1 cellular context compared by ENCODE assay signal in the genomic region with DNA sequence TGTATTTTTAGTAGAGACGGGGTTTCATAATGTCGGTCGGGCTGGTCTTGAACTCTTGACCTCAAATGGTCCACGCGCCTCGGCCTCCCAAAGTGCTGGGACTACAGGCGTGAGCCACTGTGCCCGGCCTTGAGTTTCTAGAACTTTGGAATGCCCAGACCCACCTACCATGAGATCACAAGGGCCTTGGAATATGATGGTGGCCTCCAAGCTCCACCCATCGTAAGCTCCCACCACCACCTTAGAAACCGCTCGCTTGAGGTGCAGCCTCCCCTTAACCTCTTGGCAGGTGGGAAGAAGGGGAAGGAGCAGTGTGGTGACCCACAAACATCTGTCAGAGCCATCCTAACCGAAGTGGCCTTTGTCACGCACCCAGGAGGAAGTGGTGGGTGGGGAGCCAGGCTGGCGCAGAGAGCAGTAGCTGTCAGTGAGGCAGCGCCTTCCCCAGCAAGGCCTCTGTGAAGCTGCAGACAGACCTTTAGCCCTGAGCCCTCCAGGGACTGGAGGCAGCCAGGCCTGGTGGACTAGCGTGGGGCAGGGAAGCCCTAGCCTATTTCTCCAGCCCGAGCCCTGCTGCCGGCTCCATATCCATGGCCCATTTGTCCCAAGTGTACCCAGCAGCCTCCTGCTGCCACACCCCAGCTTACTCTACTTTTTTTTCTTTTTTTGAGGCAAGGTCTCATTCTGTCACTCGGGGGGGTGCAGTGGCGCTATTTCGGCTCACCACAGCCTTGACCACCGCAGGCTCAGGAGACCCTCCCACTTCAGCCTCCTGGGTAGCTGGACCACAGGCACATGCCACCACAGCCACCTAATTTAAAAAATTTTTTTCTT.
A peak's percentile ranks its signal among the peaks of the same experiment; 100 is the strongest.
TF ChIP-seq lines count a peak whose summit lies in the region.

No MANE protein-coding gene starts in this region.

TF ChIP-seq in GM12878, 131 proteins besides CTCF, POLR2A, EP300 and RAD21 (continued from another document and continues in another):
- peak; percentile 96 for TF ChIP-seq MTA2 (IDR thresholded peaks at IDR 0.05; ENCODE audit: low read depth)
- TF ChIP-seq ZZZ3 (IDR thresholded peaks at IDR 0.05; ENCODE audit: control insufficient read depth, insufficient read length, low read depth): no peak
- TF ChIP-seq WRNIP1 (IDR thresholded peaks at IDR 0.05; ENCODE audit: borderline replicate concordance, low read depth, low read length): no peak
- TF ChIP-seq HDGF (IDR thresholded peaks at IDR 0.05): peak; percentile 87
- TF ChIP-seq, protein P1, sequence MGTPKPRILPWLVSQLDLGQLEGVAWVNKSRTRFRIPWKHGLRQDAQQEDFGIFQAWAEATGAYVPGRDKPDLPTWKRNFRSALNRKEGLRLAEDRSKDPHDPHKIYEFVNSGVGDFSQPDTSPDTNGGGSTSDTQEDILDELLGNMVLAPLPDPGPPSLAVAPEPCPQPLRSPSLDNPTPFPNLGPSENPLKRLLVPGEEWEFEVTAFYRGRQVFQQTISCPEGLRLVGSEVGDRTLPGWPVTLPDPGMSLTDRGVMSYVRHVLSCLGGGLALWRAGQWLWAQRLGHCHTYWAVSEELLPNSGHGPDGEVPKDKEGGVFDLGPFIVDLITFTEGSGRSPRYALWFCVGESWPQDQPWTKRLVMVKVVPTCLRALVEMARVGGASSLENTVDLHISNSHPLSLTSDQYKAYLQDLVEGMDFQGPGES (IDR thresholded peaks at IDR 0.05): no peak
- no peak for TF ChIP-seq BRCA1 (IDR thresholded peaks at IDR 0.05; ENCODE audit: low read depth, low read length)
- TF ChIP-seq, protein P2, sequence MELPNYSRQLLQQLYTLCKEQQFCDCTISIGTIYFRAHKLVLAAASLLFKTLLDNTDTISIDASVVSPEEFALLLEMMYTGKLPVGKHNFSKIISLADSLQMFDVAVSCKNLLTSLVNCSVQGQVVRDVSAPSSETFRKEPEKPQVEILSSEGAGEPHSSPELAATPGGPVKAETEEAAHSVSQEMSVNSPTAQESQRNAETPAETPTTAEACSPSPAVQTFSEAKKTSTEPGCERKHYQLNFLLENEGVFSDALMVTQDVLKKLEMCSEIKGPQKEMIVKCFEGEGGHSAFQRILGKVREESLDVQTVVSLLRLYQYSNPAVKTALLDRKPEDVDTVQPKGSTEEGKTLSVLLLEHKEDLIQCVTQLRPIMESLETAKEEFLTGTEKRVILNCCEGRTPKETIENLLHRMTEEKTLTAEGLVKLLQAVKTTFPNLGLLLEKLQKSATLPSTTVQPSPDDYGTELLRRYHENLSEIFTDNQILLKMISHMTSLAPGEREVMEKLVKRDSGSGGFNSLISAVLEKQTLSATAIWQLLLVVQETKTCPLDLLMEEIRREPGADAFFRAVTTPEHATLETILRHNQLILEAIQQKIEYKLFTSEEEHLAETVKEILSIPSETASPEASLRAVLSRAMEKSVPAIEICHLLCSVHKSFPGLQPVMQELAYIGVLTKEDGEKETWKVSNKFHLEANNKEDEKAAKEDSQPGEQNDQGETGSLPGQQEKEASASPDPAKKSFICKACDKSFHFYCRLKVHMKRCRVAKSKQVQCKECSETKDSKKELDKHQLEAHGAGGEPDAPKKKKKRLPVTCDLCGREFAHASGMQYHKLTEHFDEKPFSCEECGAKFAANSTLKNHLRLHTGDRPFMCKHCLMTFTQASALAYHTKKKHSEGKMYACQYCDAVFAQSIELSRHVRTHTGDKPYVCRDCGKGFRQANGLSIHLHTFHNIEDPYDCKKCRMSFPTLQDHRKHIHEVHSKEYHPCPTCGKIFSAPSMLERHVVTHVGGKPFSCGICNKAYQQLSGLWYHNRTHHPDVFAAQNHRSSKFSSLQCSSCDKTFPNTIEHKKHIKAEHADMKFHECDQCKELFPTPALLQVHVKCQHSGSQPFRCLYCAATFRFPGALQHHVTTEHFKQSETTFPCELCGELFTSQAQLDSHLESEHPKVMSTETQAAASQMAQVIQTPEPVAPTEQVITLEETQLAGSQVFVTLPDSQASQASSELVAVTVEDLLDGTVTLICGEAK (IDR thresholded peaks at IDR 0.05; ENCODE audit: borderline replicate concordance): no peak
- no peak for TF ChIP-seq NFYA (IDR thresholded peaks at IDR 0.05; ENCODE audit: borderline replicate concordance, low read depth, low read length)
- no peak for TF ChIP-seq HDAC2 (IDR thresholded peaks at IDR 0.05)
- TF ChIP-seq NFIC (IDR thresholded peaks at IDR 0.05; ENCODE audit: low read depth, low read length): peak; percentile 97
- no peak for TF ChIP-seq KDM1A (IDR thresholded peaks at IDR 0.05; ENCODE audit: borderline replicate concordance)
- TF ChIP-seq NRF1 (conservative IDR thresholded peaks at IDR 0.05; ENCODE audit: low read depth, low read length): no peak
- TF ChIP-seq, protein P3, sequence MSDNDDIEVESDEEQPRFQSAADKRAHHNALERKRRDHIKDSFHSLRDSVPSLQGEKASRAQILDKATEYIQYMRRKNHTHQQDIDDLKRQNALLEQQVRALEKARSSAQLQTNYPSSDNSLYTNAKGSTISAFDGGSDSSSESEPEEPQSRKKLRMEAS (IDR thresholded peaks at IDR 0.05; ENCODE audit: low read depth, low read length): no peak; the same call in 1 of the 2 replicates
- TF ChIP-seq ASH2L (IDR thresholded peaks at IDR 0.05; ENCODE audit: borderline replicate concordance, low read depth): no peak
- TF ChIP-seq NR2F1 (conservative IDR thresholded peaks at IDR 0.05): peak; percentile 99
- no peak for TF ChIP-seq HDAC6 (IDR thresholded peaks at IDR 0.05; ENCODE audit: unreplicated experiment)
- TF ChIP-seq BMI1 (IDR thresholded peaks at IDR 0.05; ENCODE audit: borderline replicate concordance): peak; percentile 83
- no peak for TF ChIP-seq NR2C2 (IDR thresholded peaks at IDR 0.05; ENCODE audit: borderline replicate concordance, control insufficient read depth, insufficient read length, low read depth)
- TF ChIP-seq POLR2AphosphoS5 (IDR thresholded peaks at IDR 0.05; ENCODE audit: low read length): peak; percentile 92
- TF ChIP-seq SPI1 (IDR thresholded peaks at IDR 0.05; ENCODE audit: borderline replicate concordance, insufficient read depth, low read depth, low read length): peak; percentile 78
- TF ChIP-seq, protein P4, sequence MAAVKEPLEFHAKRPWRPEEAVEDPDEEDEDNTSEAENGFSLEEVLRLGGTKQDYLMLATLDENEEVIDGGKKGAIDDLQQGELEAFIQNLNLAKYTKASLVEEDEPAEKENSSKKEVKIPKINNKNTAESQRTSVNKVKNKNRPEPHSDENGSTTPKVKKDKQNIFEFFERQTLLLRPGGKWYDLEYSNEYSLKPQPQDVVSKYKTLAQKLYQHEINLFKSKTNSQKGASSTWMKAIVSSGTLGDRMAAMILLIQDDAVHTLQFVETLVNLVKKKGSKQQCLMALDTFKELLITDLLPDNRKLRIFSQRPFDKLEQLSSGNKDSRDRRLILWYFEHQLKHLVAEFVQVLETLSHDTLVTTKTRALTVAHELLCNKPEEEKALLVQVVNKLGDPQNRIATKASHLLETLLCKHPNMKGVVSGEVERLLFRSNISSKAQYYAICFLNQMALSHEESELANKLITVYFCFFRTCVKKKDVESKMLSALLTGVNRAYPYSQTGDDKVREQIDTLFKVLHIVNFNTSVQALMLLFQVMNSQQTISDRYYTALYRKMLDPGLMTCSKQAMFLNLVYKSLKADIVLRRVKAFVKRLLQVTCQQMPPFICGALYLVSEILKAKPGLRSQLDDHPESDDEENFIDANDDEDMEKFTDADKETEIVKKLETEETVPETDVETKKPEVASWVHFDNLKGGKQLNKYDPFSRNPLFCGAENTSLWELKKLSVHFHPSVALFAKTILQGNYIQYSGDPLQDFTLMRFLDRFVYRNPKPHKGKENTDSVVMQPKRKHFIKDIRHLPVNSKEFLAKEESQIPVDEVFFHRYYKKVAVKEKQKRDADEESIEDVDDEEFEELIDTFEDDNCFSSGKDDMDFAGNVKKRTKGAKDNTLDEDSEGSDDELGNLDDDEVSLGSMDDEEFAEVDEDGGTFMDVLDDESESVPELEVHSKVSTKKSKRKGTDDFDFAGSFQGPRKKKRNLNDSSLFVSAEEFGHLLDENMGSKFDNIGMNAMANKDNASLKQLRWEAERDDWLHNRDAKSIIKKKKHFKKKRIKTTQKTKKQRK (IDR thresholded peaks at IDR 0.05; ENCODE audit: low read depth, low read length): no peak
- TF ChIP-seq SUZ12 (IDR thresholded peaks at IDR 0.05; ENCODE audit: unreplicated experiment): no peak
- peak; percentile 99 for TF ChIP-seq DPF2 (IDR thresholded peaks at IDR 0.05)
- peak; percentile 99 for TF ChIP-seq EED (IDR thresholded peaks at IDR 0.05; ENCODE audit: low read depth)
- no peak for TF ChIP-seq EZH2 (IDR thresholded peaks at IDR 0.05; ENCODE audit: borderline replicate concordance, control insufficient read depth, low read depth, low read length)
- TF ChIP-seq MYC (IDR thresholded peaks at IDR 0.05; ENCODE audit: insufficient read depth, insufficient read length, insufficient replicate concordance, low read length, severe bottlenecking): peak; percentile 82
- TF ChIP-seq CHD4 (IDR thresholded peaks at IDR 0.05): no peak
- TF ChIP-seq, protein P5, sequence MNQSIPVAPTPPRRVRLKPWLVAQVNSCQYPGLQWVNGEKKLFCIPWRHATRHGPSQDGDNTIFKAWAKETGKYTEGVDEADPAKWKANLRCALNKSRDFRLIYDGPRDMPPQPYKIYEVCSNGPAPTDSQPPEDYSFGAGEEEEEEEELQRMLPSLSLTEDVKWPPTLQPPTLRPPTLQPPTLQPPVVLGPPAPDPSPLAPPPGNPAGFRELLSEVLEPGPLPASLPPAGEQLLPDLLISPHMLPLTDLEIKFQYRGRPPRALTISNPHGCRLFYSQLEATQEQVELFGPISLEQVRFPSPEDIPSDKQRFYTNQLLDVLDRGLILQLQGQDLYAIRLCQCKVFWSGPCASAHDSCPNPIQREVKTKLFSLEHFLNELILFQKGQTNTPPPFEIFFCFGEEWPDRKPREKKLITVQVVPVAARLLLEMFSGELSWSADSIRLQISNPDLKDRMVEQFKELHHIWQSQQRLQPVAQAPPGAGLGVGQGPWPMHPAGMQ (IDR thresholded peaks at IDR 0.05; ENCODE audit: borderline replicate concordance): peak; percentile 82
- TF ChIP-seq, protein P6, sequence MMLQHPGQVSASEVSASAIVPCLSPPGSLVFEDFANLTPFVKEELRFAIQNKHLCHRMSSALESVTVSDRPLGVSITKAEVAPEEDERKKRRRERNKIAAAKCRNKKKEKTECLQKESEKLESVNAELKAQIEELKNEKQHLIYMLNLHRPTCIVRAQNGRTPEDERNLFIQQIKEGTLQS (IDR thresholded peaks at IDR 0.05; ENCODE audit: borderline replicate concordance, extremely low read depth, low read depth, low read length): no peak
- TF ChIP-seq POLR2AphosphoS2 (IDR thresholded peaks at IDR 0.05; ENCODE audit: low read depth, low read length): peak; percentile 67; the same call in 1 of the 2 replicates
- TF ChIP-seq, protein P7, sequence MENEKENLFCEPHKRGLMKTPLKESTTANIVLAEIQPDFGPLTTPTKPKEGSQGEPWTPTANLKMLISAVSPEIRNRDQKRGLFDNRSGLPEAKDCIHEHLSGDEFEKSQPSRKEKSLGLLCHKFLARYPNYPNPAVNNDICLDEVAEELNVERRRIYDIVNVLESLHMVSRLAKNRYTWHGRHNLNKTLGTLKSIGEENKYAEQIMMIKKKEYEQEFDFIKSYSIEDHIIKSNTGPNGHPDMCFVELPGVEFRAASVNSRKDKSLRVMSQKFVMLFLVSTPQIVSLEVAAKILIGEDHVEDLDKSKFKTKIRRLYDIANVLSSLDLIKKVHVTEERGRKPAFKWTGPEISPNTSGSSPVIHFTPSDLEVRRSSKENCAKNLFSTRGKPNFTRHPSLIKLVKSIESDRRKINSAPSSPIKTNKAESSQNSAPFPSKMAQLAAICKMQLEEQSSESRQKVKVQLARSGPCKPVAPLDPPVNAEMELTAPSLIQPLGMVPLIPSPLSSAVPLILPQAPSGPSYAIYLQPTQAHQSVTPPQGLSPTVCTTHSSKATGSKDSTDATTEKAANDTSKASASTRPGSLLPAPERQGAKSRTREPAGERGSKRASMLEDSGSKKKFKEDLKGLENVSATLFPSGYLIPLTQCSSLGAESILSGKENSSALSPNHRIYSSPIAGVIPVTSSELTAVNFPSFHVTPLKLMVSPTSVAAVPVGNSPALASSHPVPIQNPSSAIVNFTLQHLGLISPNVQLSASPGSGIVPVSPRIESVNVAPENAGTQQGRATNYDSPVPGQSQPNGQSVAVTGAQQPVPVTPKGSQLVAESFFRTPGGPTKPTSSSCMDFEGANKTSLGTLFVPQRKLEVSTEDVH (IDR thresholded peaks at IDR 0.05; ENCODE audit: low read depth, partially characterized antibody): no peak
- peak; percentile 98 for TF ChIP-seq RUNX3 (IDR thresholded peaks at IDR 0.05; ENCODE audit: low read length)
- TF ChIP-seq ZNF24 (IDR thresholded peaks at IDR 0.05): peak; percentile 54; the same call in 1 of the 2 replicates
- no peak; the same call in 1 of the 2 replicates for TF ChIP-seq RAD51 (IDR thresholded peaks at IDR 0.05)
- TF ChIP-seq CEBPB (IDR thresholded peaks at IDR 0.05; ENCODE audit: borderline replicate concordance in 1 of 2, low read depth in 2 of 2, low read length in 2 of 2): no peak
- TF ChIP-seq NBN (IDR thresholded peaks at IDR 0.05): peak; percentile 96
- TF ChIP-seq CBX5 (IDR thresholded peaks at IDR 0.05; ENCODE audit: low read depth): peak; percentile 10; the same call in 1 of the 2 replicates
- peak; percentile 58 for TF ChIP-seq RELA (IDR thresholded peaks at IDR 0.05; ENCODE audit: borderline replicate concordance, partially characterized antibody)
- peak; percentile 93; the same call in 1 of the 2 replicates for TF ChIP-seq ZBED1 (IDR thresholded peaks at IDR 0.05; ENCODE audit: borderline replicate concordance)
- TF ChIP-seq, protein P8, sequence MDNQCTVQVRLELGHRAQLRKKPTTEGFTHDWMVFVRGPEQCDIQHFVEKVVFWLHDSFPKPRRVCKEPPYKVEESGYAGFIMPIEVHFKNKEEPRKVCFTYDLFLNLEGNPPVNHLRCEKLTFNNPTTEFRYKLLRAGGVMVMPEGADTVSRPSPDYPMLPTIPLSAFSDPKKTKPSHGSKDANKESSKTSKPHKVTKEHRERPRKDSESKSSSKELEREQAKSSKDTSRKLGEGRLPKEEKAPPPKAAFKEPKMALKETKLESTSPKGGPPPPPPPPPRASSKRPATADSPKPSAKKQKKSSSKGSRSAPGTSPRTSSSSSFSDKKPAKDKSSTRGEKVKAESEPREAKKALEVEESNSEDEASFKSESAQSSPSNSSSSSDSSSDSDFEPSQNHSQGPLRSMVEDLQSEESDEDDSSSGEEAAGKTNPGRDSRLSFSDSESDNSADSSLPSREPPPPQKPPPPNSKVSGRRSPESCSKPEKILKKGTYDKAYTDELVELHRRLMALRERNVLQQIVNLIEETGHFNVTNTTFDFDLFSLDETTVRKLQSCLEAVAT (IDR thresholded peaks at IDR 0.05): peak; percentile 97
- TF ChIP-seq YY1 (IDR thresholded peaks at IDR 0.05; ENCODE audit: low read depth, low read length): peak; percentile 53; the same call in 1 of the 2 replicates
